In genomic region chr17:18362509-18363020, GRCh38 we compare ENCODE assay signal across 8 cellular contexts. TPM values are rescaled to one million over a fixed set of nuclear protein-coding genes. Genes with fewer than 3 reads are reported as not detected.
A peak's percentile ranks its signal among the peaks of the same experiment; 100 is the strongest.
DNase-seq lines count a peak whose midpoint lies in the region; ATAC-seq and TF ChIP-seq lines count a peak whose summit lies in the region.

No MANE protein-coding gene starts in this region.

- peak overlapping the region; percentile 52 for H3K9ac ChIP-seq in fibroblast of lung (ENCODE audit: insufficient read depth, low read length)
- H3K9ac ChIP-seq in muscle layer of colon (ENCODE audit: low read length): no peak overlapping the region

- peak overlapping the region; percentile 89 to 98 (median 93) for H3K4me3 Mint-ChIP-seq in CD8-positive, alpha-beta memory T cell

- H3K4me1 ChIP-seq in CD8-positive, alpha-beta memory T cell (ENCODE audit: insufficient read depth, low read length): peaks cover 8% of the 10 kb centered on the region
- H3K4me1 ChIP-seq in fibroblast of lung (ENCODE audit: control insufficient read depth, extremely low read depth, insufficient read depth, low read length): no peaks in the 10 kb centered on the region
- peaks cover 4% of the 10 kb centered on the region for H3K4me1 ChIP-seq in muscle layer of colon (ENCODE audit: insufficient read depth, low read length)
- no peaks in the 10 kb centered on the region for H3K4me1 ChIP-seq in urinary bladder (ENCODE audit: insufficient read depth)

- no peaks in the 10 kb centered on the region for H3K9me3 ChIP-seq in CD8-positive, alpha-beta memory T cell (ENCODE audit: low read length)
- H3K9me3 ChIP-seq in fibroblast of lung (ENCODE audit: control insufficient read depth, insufficient read depth, low read depth, low read length) (no peaks in the 10 kb centered on the region), muscle layer of colon (ENCODE audit: low read length) (no peaks in the 10 kb centered on the region)

- CTCF ChIA-PET in CD8-positive, alpha-beta memory T cell (lab: Charles Lee): interaction anchor here (0.9 to 1.0 kb wide), 3 partner anchors 16 to 179 kb away, joined by 3 to 4 read pairs (median 3); partner anchors contain the start of gene ALKBH5

- no peak for TF ChIP-seq CTCF in WI38 (IDR thresholded peaks at IDR 0.05; ENCODE audit: low read depth, low read length)
- TF ChIP-seq CTCF in fibroblast of lung (conservative IDR thresholded peaks at IDR 0.05 in 1 of 2, IDR thresholded peaks at IDR 0.05 in 1 of 2; ENCODE audit: low read depth in 1 of 2, low read length in 2 of 2): peak in 1 of 2 donors; percentile 5
- TF ChIP-seq CTCF in GM20000 (IDR thresholded peaks at IDR 0.05; ENCODE audit: extremely low read depth, missing control alignments): no peak

- no peaks in the 10 kb centered on the region for H3K27me3 Mint-ChIP-seq in CD8-positive, alpha-beta memory T cell

- WGBS in urinary bladder: 23% methylated on average over 19 of the region's 19 CpGs

- H3K79me2 ChIP-seq in fibroblast of lung (ENCODE audit: control insufficient read depth, insufficient read depth, low read length): no peaks in the 10 kb centered on the region

- peak overlapping the region; percentile 78 for H2AFZ ChIP-seq in fibroblast of lung (ENCODE audit: low read length)

- H3K4me1 Mint-ChIP-seq in CD8-positive, alpha-beta memory T cell: peaks cover 13 to 20% (median 17%) of the 10 kb centered on the region in 3 donors

- POLR2A ChIA-PET in CD8-positive, alpha-beta memory T cell (lab: Charles Lee): interaction anchor here (1.1 to 1.4 kb wide), 3 partner anchors 13 to 179 kb away, joined by 4 to 7 read pairs (median 6); partner anchors contain the start of genes ALKBH5 and MIEF2

- no peaks in the 10 kb centered on the region for H3K27me3 ChIP-seq in CD8-positive, alpha-beta memory T cell (ENCODE audit: insufficient read depth, low read length, poor library complexity, severe bottlenecking)
- H3K27me3 ChIP-seq in fibroblast of lung (ENCODE audit: control insufficient read depth, insufficient read depth, low read length) (no peaks in the 10 kb centered on the region), muscle layer of colon (ENCODE audit: control insufficient read depth in 1 of 2, insufficient read depth in 2 of 2, low read length in 2 of 2) (no peaks in the 10 kb centered on the region)

- H3K4me2 ChIP-seq in fibroblast of lung (ENCODE audit: extremely low read depth, insufficient read depth, low read length): peak overlapping the region; percentile 93

- no peaks in the 10 kb centered on the region for H3K9me3 Mint-ChIP-seq in CD8-positive, alpha-beta memory T cell

- peak; percentile 12 for ATAC-seq in HG03097 (IDR thresholded peaks at IDR 0.05; ENCODE audit: low FRiP score, unreplicated experiment)
- no peak for ATAC-seq in HG03139 (IDR thresholded peaks at IDR 0.05; ENCODE audit: unreplicated experiment)

- no peaks in the 10 kb centered on the region for H3K36me3 ChIP-seq in CD8-positive, alpha-beta memory T cell (ENCODE audit: insufficient read depth, low read length)
- H3K36me3 ChIP-seq in fibroblast of lung (ENCODE audit: control insufficient read depth, insufficient read depth, low read length) (no peaks in the 10 kb centered on the region), muscle layer of colon (ENCODE audit: insufficient read depth, low read length) (no peaks in the 10 kb centered on the region), urinary bladder (ENCODE audit: insufficient read depth) (no peaks in the 10 kb centered on the region)

- H3K36me3 Mint-ChIP-seq in CD8-positive, alpha-beta memory T cell: peaks cover 0 to 7% (median 0%) of the 10 kb centered on the region in 3 donors

- H3K27ac ChIP-seq in CD8-positive, alpha-beta memory T cell (ENCODE audit: low read depth, low read length): peak overlapping the region; percentile 47
- H3K27ac ChIP-seq in fibroblast of lung (ENCODE audit: insufficient read depth, low read length) (no peak overlapping the region), muscle layer of colon (ENCODE audit: low read depth, low read length) (peak overlapping the region; percentile 78), urinary bladder (ENCODE audit: low read depth) (peak overlapping the region; percentile 73)

- peak in 1 of 5 donors; percentile 5 for DNase-seq in CD8-positive, alpha-beta memory T cell
- DNase-seq in fibroblast of lung (ENCODE audit: low read depth in 2 of 2): peak; percentile 33 to 41
- no peak for DNase-seq in GM20000 (ENCODE audit: low spot score)

- peak overlapping the region; percentile 78 for H3K4me3 ChIP-seq in CD8-positive, alpha-beta memory T cell (ENCODE audit: low read length)
- H3K4me3 ChIP-seq in WI38 (ENCODE audit: low read depth, low read length): peak overlapping the region; percentile 78
- peak overlapping the region; percentile 71 to 80 (median 76) for H3K4me3 ChIP-seq in fibroblast of lung (replicated peaks in 1 of 4; ENCODE audit: control extremely low read depth in 1 of 4, insufficient read depth in 1 of 4, low read depth in 3 of 4, low read length in 4 of 4)
- H3K4me3 ChIP-seq in muscle layer of colon (ENCODE audit: low read depth in 1 of 2, low read length in 2 of 2): peak overlapping the region; percentile 68 to 78
- H3K4me3 ChIP-seq in urinary bladder (ENCODE audit: low read depth, low read length): peak overlapping the region; percentile 74

- peak overlapping the region; percentile 54 to 88 (median 72) for H3K27ac Mint-ChIP-seq in CD8-positive, alpha-beta memory T cell

- H4K20me1 ChIP-seq in fibroblast of lung (ENCODE audit: control insufficient read depth, extremely low read depth, insufficient read depth, low read length): no peaks in the 10 kb centered on the region

RNA-seq across cellular contexts. Expression of gene SHMT1, which starts 0.8 kb away (rescaled TPM):
- total RNA-seq in CD8-positive, alpha-beta memory T cell: 10 to 100 TPM; 42.4 to 43.8 TPM
- polyA plus RNA-seq in CD8-positive, alpha-beta memory T cell: 28.8 TPM
- total RNA-seq in fibroblast of lung (9.2 and 11.9 TPM in 2 replicates), urinary bladder (11.5 TPM)
- polyA plus RNA-seq in fibroblast of lung (11.6 and 12.6 TPM in 2 replicates), urinary bladder (22.6 TPM)
- 12.2 and 14.0 TPM in 2 replicates for polyA plus RNA-seq in fibroblast of lung (2012)
- 6.2 and 11.6 TPM in 2 replicates for polyA minus RNA-seq in fibroblast of lung (ENCODE audit: low replicate concordance)

RNA-seq across cellular contexts. Expression of gene EVPLL, which starts 15.0 kb away (rescaled TPM):
- total RNA-seq in CD8-positive, alpha-beta memory T cell: not detected
- not detected for polyA plus RNA-seq in CD8-positive, alpha-beta memory T cell
- total RNA-seq in fibroblast of lung (not detected in 2 replicates), urinary bladder (0.90 TPM)
- polyA plus RNA-seq in fibroblast of lung (not detected in 2 replicates), urinary bladder (0.84 TPM)
- polyA plus RNA-seq in fibroblast of lung (2012): not detected in 2 replicates
- polyA minus RNA-seq in fibroblast of lung (ENCODE audit: low replicate concordance): not detected in 2 replicates

RNA-seq across cellular contexts. Expression of gene SMCR8, which starts 47.5 kb away (rescaled TPM):
- total RNA-seq in CD8-positive, alpha-beta memory T cell: 10 to 100 TPM; 26.7 to 26.9 TPM
- polyA plus RNA-seq in CD8-positive, alpha-beta memory T cell: 4.9 TPM
- total RNA-seq in fibroblast of lung (17.2 and 19.5 TPM in 2 replicates), urinary bladder (10.0 TPM)
- polyA plus RNA-seq in fibroblast of lung (8.6 and 10.8 TPM in 2 replicates), urinary bladder (10.0 TPM)
- polyA plus RNA-seq in fibroblast of lung (2012): 7.9 and 8.4 TPM in 2 replicates
- 31.9 and 37.5 TPM in 2 replicates for polyA minus RNA-seq in fibroblast of lung (ENCODE audit: low replicate concordance)

RNA-seq across cellular contexts. Expression of gene TOP3A, which starts 47.8 kb away (rescaled TPM):
- total RNA-seq in CD8-positive, alpha-beta memory T cell: 10 to 100 TPM; 69.7 to 72.8 TPM
- polyA plus RNA-seq in CD8-positive, alpha-beta memory T cell: 21.7 TPM
- total RNA-seq in fibroblast of lung (15.4 and 16.5 TPM in 2 replicates), urinary bladder (27.4 TPM)
- polyA plus RNA-seq in fibroblast of lung (12.7 and 17.5 TPM in 2 replicates), urinary bladder (15.8 TPM)
- 12.3 and 14.3 TPM in 2 replicates for polyA plus RNA-seq in fibroblast of lung (2012)
- polyA minus RNA-seq in fibroblast of lung (ENCODE audit: low replicate concordance): 12.8 and 99.9 TPM in 2 replicates
